33 cellular contexts compared by ENCODE assay signal in genomic region chr7:96927131-96927530, GRCh38.
"Had no signal": no experiment of that assay in that cellular context is flagged by ENCODE, and none has a peak within 500 bp of the region (broad histone marks: within the 10 kb centered on the region; RNA-seq: fewer than 3 reads in every experiment).

No MANE protein-coding gene starts in this region.

- H3K4me3 ChIP-seq: MG63 had no signal

- DNase-seq: Karpas-422, Kasumi-1, MG63, MM.1S, MV-4-11, NCI-H1048, NCI-H1092, NCI-H1092 treated with DMSO at 0.1 percent for 48 hours, NCI-H1105, NCI-H1105 treated with DMSO at 0.1 percent for 48 hours, NCI-H1417 treated with DMSO at 0.1 percent for 48 hours, NCI-H1436, NCI-H1436 treated with DMSO at 0.1 percent for 48 hours, NCI-H146, NCI-H1694, NCI-H1694 treated with DMSO at 0.1 percent for 48 hours, NCI-H187, NCI-H187 treated with DMSO at 0.1 percent for 48 hours, NCI-H1930, NCI-H2029, NCI-H2029 treated with DMSO at 0.1 percent for 48 hours, NCI-H2081, NCI-H2081 treated with DMSO at 0.1 percent for 48 hours, NCI-H2107, NCI-H2171, NCI-H2171 treated with DMSO at 0.1 percent for 48 hours, NCI-H2227 treated with DMSO at 0.1 percent for 48 hours, NCI-H226, NCI-H345, NCI-H446, NCI-H446 treated with DMSO at 0.1 percent for 48 hours, NCI-H510A, NCI-H510A treated with DMSO at 0.1 percent for 48 hours had no signal

- H3K36me3 ChIP-seq: MG63 had no signal

- H3K9me3 ChIP-seq: MG63 had no signal

- H3K27me3 ChIP-seq: MG63 had no signal
